26 cellular contexts compared by ENCODE assay signal in the genomic region with DNA sequence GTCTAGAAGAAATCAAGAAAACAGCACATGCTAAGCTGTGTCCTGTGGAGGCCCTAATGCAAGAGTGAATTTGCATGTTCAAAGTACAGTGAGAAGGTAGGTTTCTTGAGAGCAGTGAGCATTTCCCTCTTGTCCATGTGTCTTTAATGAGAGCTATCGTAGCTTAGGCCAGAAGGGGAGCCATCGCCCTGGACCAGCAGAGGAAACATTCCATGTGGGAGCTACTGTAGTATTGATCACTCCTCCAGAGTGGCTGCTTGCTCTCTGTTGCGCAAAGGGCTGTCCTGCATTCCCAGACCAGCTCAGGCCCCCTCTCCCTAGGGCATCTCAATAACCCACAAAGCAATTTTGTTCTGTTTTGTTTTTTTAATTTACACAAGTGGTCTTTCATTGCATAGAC.
"Had no signal": no experiment of that assay in that cellular context is flagged by ENCODE, and none has a peak within 500 bp of the region (broad histone marks: within the 10 kb centered on the region; RNA-seq: fewer than 3 reads in every experiment).

No MANE protein-coding gene starts in this region.

- H3K36me3 ChIP-seq: adrenal gland, gastrocnemius medialis, lower lobe of right lung, pancreas, tibial nerve had no signal

- H3K27me3 ChIP-seq: adrenal gland, body of pancreas, gastrocnemius medialis, hepatocyte, pancreas, tibial nerve had no signal

- H3K4me3 Mint-ChIP-seq: activated CD4-positive, alpha-beta memory T cell treated with anti-CD3 and anti-CD28 coated beads for 36 hours; activated CD4-positive, alpha-beta T cell treated with anti-CD3 and anti-CD28 coated beads, Interleukin-2, amount 10 ng/mL, durations not matched to agents 24 days and 14 days; activated naive CD4-positive, alpha-beta T cell treated with anti-CD3 and anti-CD28 coated beads for 36 hours; activated naive CD8-positive, alpha-beta T cell treated with anti-CD3 and anti-CD28 coated beads for 36 hours; activated T-helper 1 cell treated with anti-CD3 and anti-CD28 coated beads, Interleukin-12 subunit alpha, Interleukin-12 subunit beta, Interleukin-2, Interleukin-4 antibody, amounts not matched to agents 30 ng/mL and 10 ng/mL and 1 ng/mL, durations not matched to agents 14 hours and 24 hours and 36 hours had no signal

- H3K9me3 ChIP-seq: adrenal gland, body of pancreas, gastrocnemius medialis, lower lobe of right lung, pancreas, psoas muscle, tibial nerve had no signal

- H3K4me3 ChIP-seq: adrenal gland, body of pancreas, gastrocnemius medialis, hepatocyte, lower lobe of right lung, pancreas, psoas muscle, tibial nerve had no signal

- H3K4me1 Mint-ChIP-seq: activated CD4-positive, alpha-beta T cell treated with anti-CD3 and anti-CD28 coated beads, Interleukin-2, amount 10 ng/mL, durations not matched to agents 24 days and 14 days; activated naive CD8-positive, alpha-beta T cell treated with anti-CD3 and anti-CD28 coated beads for 36 hours; naive B cell had no signal

- ATAC-seq: activated CD4-positive, CD25-positive, alpha-beta regulatory T cell treated with anti-CD3 and anti-CD28 coated beads, Interleukin-2, amount 50 U/mL, for 24 hours; body of pancreas; gastrocnemius medialis; left lobe of liver; pancreas; psoas muscle had no signal

- DNase-seq: activated CD4-positive, alpha-beta memory T cell treated with anti-CD3 and anti-CD28 coated beads for 36 hours; activated CD4-positive, alpha-beta T cell treated with anti-CD3 and anti-CD28 coated beads, Interleukin-2, amount 10 ng/mL, durations not matched to agents 24 days and 14 days; activated CD8-positive, alpha-beta memory T cell treated with anti-CD3 and anti-CD28 coated beads, Interleukin-2, amount 50 U/mL, for 4 hours; activated effector memory CD4-positive, alpha-beta T cell treated with anti-CD3 and anti-CD28 coated beads, Interleukin-2, amount 50 U/mL, for 16 hours; activated naive CD4-positive, alpha-beta T cell treated with anti-CD3 and anti-CD28 coated beads for 36 hours; activated naive CD8-positive, alpha-beta T cell treated with anti-CD3 and anti-CD28 coated beads for 36 hours; activated T-cell treated with anti-CD3 and anti-CD28 coated beads, Interleukin-2, amount 50 U/mL, for 1 hour; adrenal gland; aorta; body of pancreas; dermis blood vessel endothelial cell; effector CD4-positive, alpha-beta T cell; gastrocnemius medialis; kidney glomerular epithelial cell; lower lobe of right lung; naive B cell; pancreas; psoas muscle; stimulated activated CD4-positive, alpha-beta T cell treated with anti-CD3 and anti-CD28 coated beads, Interleukin-15, amount 100 ng/mL, for 24 hours; stimulated activated CD4-positive, alpha-beta T cell treated with anti-CD3 and anti-CD28 coated beads, Interleukin-2, amount 100 ng/mL, for 24 hours; stimulated activated naive CD4-positive, alpha-beta T cell had no signal

- H3K9me3 Mint-ChIP-seq: activated naive CD4-positive, alpha-beta T cell treated with anti-CD3 and anti-CD28 coated beads for 36 hours; activated naive CD8-positive, alpha-beta T cell treated with anti-CD3 and anti-CD28 coated beads for 36 hours had no signal

- H3K4me1 ChIP-seq: adrenal gland, body of pancreas, gastrocnemius medialis, lower lobe of right lung, pancreas, psoas muscle, tibial nerve had no signal

- H3K27me3 Mint-ChIP-seq: activated CD4-positive, alpha-beta memory T cell treated with anti-CD3 and anti-CD28 coated beads for 36 hours; activated CD4-positive, alpha-beta T cell treated with anti-CD3 and anti-CD28 coated beads, Interleukin-2, amount 10 ng/mL, durations not matched to agents 24 days and 14 days; activated naive CD8-positive, alpha-beta T cell treated with anti-CD3 and anti-CD28 coated beads for 36 hours; naive B cell had no signal

- H3K27ac Mint-ChIP-seq: activated CD4-positive, alpha-beta memory T cell treated with anti-CD3 and anti-CD28 coated beads for 36 hours; activated CD4-positive, alpha-beta T cell treated with anti-CD3 and anti-CD28 coated beads, Interleukin-2, amount 10 ng/mL, durations not matched to agents 24 days and 14 days; activated naive CD4-positive, alpha-beta T cell treated with anti-CD3 and anti-CD28 coated beads for 36 hours; activated naive CD8-positive, alpha-beta T cell treated with anti-CD3 and anti-CD28 coated beads for 36 hours; activated T-helper 1 cell treated with anti-CD3 and anti-CD28 coated beads, Interleukin-12 subunit alpha, Interleukin-12 subunit beta, Interleukin-2, Interleukin-4 antibody, amounts not matched to agents 30 ng/mL and 10 ng/mL and 1 ng/mL, durations not matched to agents 14 hours and 24 hours and 36 hours; naive B cell had no signal

- H3K36me3 Mint-ChIP-seq: activated CD4-positive, alpha-beta memory T cell treated with anti-CD3 and anti-CD28 coated beads for 36 hours; activated naive CD8-positive, alpha-beta T cell treated with anti-CD3 and anti-CD28 coated beads for 36 hours; naive B cell had no signal
